ENCODE assay signal across 25 cellular contexts in genomic region chr7:37093257-37093656, GRCh38.
A peak's percentile ranks its signal among the peaks of the same experiment; 100 is the strongest.
DNase-seq lines count a peak whose midpoint lies in the region; ATAC-seq, FAIRE-seq and TF ChIP-seq lines count a peak whose summit lies in the region.
"Had no signal": no experiment of that assay in that cellular context is flagged by ENCODE, and none has a peak within 500 bp of the region (broad histone marks: within the 10 kb centered on the region; RNA-seq: fewer than 3 reads in every experiment).

No MANE protein-coding gene starts in this region.

- in situ Hi-C loops in HepG2 (cut with HindIII; ENCODE audit: extremely low pct_ligation_motif_present, low pct_unique_long_range_greater_than_20kb), result no loop called here

- H3K4me3 ChIP-seq in HepG2 (replicated peaks in 1 of 3; ENCODE audit: insufficient read depth in 1 of 3, low read depth in 2 of 3, low read length in 3 of 3) (no peak overlapping the region), pancreas (no peak overlapping the region)
- H3K4me3 ChIP-seq: A549; BLaER1 treated with 17β-estradiol and CSF1 and Interleukin-3, amounts not matched to agents 10 nM and 100 nM; GM23248 had no signal

- TF ChIP-seq POLR2A in HepG2 (IDR thresholded peaks at IDR 0.05; ENCODE audit: insufficient read depth in 1 of 2, low read depth in 2 of 2, low read length in 2 of 2), result no peak

- FAIRE-seq in islet of Langerhans (lab: Jason Lieb, UNC) (peak; percentile 5), HepG2 (lab: Jason Lieb, UNC) (peak; percentile 49), pancreas (lab: Jason Lieb, UNC) (no peak)
- FAIRE-seq: A549, D721Med, G401.6, GM12892, GM19239, H1 had no signal

- peaks cover 51% of the 10 kb centered on the region for H3K4me1 ChIP-seq in HepG2 (ENCODE audit: insufficient read depth, low read length)
- peaks cover 0 to 4% (median 0%) of the 10 kb centered on the region in 3 donors for H3K4me1 ChIP-seq in pancreas
- H3K4me1 ChIP-seq: A549, BE2C had no signal

- H3K4me2 ChIP-seq in HepG2 (ENCODE audit: low read depth, low read length), result peak overlapping the region; percentile 39
- H3K4me2 ChIP-seq: A549 had no signal

- H3K4me1 Mint-ChIP-seq in central memory CD8-positive, alpha-beta T cell, result peaks cover 13% of the 10 kb centered on the region

- no peak for TF ChIP-seq RAD21 in HepG2 (CRISPR knock-in tag; IDR thresholded peaks at IDR 0.05)

- H3K27ac ChIP-seq in HepG2 (ENCODE audit: extremely low read length, insufficient read depth, low read length) (no peak overlapping the region), pancreas (no peak overlapping the region)
- H3K27ac ChIP-seq: A549; BLaER1 treated with 17β-estradiol and CSF1 and Interleukin-3, amounts not matched to agents 10 nM and 100 nM; GM23248 had no signal

- DNase-seq in central memory CD8-positive, alpha-beta T cell (ENCODE audit: low spot score in 2 of 2), result no peak
- peak; percentile 41 for DNase-seq in HepG2 (ENCODE audit: low spot score)
- DNase-seq in pancreas, result no peak
- no peak for DNase-seq in NCI-H2029 treated with DMSO at 0.1 percent for 48 hours (lab: John Stamatoyannopoulos, UW)
- DNase-seq: 8988T; ACHN; AML-193; BE2C; CD4-positive, alpha-beta T cell; CD8-positive, alpha-beta memory T cell; DMS 273 treated with DMSO at 0.1 percent for 48 hours; DND-41; GM23248; H7; HCEC 1CT had no signal

- ATAC-seq in central memory CD8-positive, alpha-beta T cell (replicated peaks; ENCODE audit: extremely low read depth, poor library complexity, severe bottlenecking), result no peak
- peak; percentile 46; the same call in 2 of the 3 replicates for ATAC-seq in HepG2
- ATAC-seq in pancreas, result peak in 3 of 4 donors; percentile 48 to 59 (median 58)
- ATAC-seq in GM18520 (IDR thresholded peaks at IDR 0.05; ENCODE audit: unreplicated experiment), result no peak
- ATAC-seq in HG02642 (IDR thresholded peaks at IDR 0.05; ENCODE audit: poor library complexity, unreplicated experiment), result no peak
- ATAC-seq: A549 had no signal

- H3K9me3 ChIP-seq in HepG2 (ENCODE audit: low read length) (no peaks in the 10 kb centered on the region), pancreas (no peaks in the 10 kb centered on the region)
- H3K9me3 ChIP-seq: A549, BE2C had no signal

- H3K36me3 Mint-ChIP-seq in central memory CD8-positive, alpha-beta T cell (ENCODE audit: insufficient read depth), result peaks cover 14% of the 10 kb centered on the region

- no peak overlapping the region for H3K4me3 Mint-ChIP-seq in central memory CD8-positive, alpha-beta T cell
- H3K4me3 Mint-ChIP-seq: CD4-positive, alpha-beta T cell; CD8-positive, alpha-beta memory T cell had no signal

- H3K27me3 Mint-ChIP-seq in central memory CD8-positive, alpha-beta T cell, result no peaks in the 10 kb centered on the region
- H3K27me3 Mint-ChIP-seq: CD4-positive, alpha-beta T cell had no signal

- H4K20me1 ChIP-seq in HepG2 (ENCODE audit: insufficient read depth, low read length), result no peaks in the 10 kb centered on the region
- H4K20me1 ChIP-seq: BLaER1 treated with 17β-estradiol and CSF1 and Interleukin-3, amounts not matched to agents 10 nM and 100 nM had no signal

- POLR2A ChIA-PET in HepG2 (lab: Yijun Ruan, JAX), result no interaction called here

- H3K9me3 Mint-ChIP-seq in central memory CD8-positive, alpha-beta T cell, result no peaks in the 10 kb centered on the region
- H3K9me3 Mint-ChIP-seq: CD4-positive, alpha-beta T cell; CD8-positive, alpha-beta memory T cell had no signal

- peak overlapping the region; percentile 36 for H3K27ac Mint-ChIP-seq in central memory CD8-positive, alpha-beta T cell (ENCODE audit: low read depth)

- BruUV-seq in HepG2 (replicated peaks; lab: Mats Ljungman, UMichigan), result no TSS peak

- TF ChIP-seq CTCF in HepG2 (CRISPR knock-in tag; IDR thresholded peaks at IDR 0.05) (no peak), pancreas (IDR thresholded peaks at IDR 0.05) (no peak)

- H3K27me3 ChIP-seq in HepG2 (ENCODE audit: control insufficient read depth in 1 of 2, insufficient read depth in 2 of 2, low read length in 2 of 2) (no peaks in the 10 kb centered on the region), pancreas (no peaks in the 10 kb centered on the region)
- H3K27me3 ChIP-seq: BE2C; BLaER1 treated with 17β-estradiol and CSF1 and Interleukin-3, amounts not matched to agents 10 nM and 100 nM had no signal

- no peaks in the 10 kb centered on the region for H3K36me3 ChIP-seq in HepG2 (replicated peaks in 1 of 2; ENCODE audit: control insufficient read depth in 1 of 2, insufficient read depth in 2 of 2, low read length in 2 of 2)
- no peaks in the 10 kb centered on the region for H3K36me3 ChIP-seq in pancreas
- H3K36me3 ChIP-seq: BE2C had no signal

- H3K9ac ChIP-seq in HepG2 (ENCODE audit: insufficient read depth, low read depth, low read length), result no peak overlapping the region
- H3K9ac ChIP-seq: BLaER1 treated with 17β-estradiol and CSF1 and Interleukin-3, amounts not matched to agents 10 nM and 100 nM; GM23248 had no signal

- CTCF ChIA-PET in HepG2 (lab: Yijun Ruan, JAX; ENCODE audit: low intra/inter-chr PET ratio, low total read pairs), result no interaction called here

- no peak for TF ChIP-seq EP300 in HepG2 (IDR thresholded peaks at IDR 0.05; ENCODE audit: low read depth in 2 of 2, low read length in 2 of 2)
- no peak for TF ChIP-seq EP300 in HepG2 (CRISPR knock-in tag; IDR thresholded peaks at IDR 0.05; ENCODE audit: borderline replicate concordance)

- H3K79me2 ChIP-seq in HepG2 (ENCODE audit: insufficient read depth, low read length), result no peaks in the 10 kb centered on the region

- intact Hi-C loops in HepG2 (cut with micrococcal nuclease; ENCODE audit: unreplicated experiment), result no loop called here
- intact Hi-C loops in pancreas (cut with DNase I), result no loop called here

- no peak overlapping the region for H2AFZ ChIP-seq in HepG2 (ENCODE audit: low read length)
- H2AFZ ChIP-seq: GM23248 had no signal

TF ChIP-seq in HepG2, 621 proteins besides CTCF, POLR2A, EP300 and RAD21 (continues in another document):
- no peak for TF ChIP-seq KLF16 (CRISPR knock-in tag; IDR thresholded peaks at IDR 0.05)
- peak; percentile 81; the same call in 1 of the 2 replicates for TF ChIP-seq HNRNPUL1 (IDR thresholded peaks at IDR 0.05; ENCODE audit: low read depth, low read length)
- TF ChIP-seq NCOR1 (IDR thresholded peaks at IDR 0.05; ENCODE audit: borderline replicate concordance, low read length), result no peak
- TF ChIP-seq, protein P1, sequence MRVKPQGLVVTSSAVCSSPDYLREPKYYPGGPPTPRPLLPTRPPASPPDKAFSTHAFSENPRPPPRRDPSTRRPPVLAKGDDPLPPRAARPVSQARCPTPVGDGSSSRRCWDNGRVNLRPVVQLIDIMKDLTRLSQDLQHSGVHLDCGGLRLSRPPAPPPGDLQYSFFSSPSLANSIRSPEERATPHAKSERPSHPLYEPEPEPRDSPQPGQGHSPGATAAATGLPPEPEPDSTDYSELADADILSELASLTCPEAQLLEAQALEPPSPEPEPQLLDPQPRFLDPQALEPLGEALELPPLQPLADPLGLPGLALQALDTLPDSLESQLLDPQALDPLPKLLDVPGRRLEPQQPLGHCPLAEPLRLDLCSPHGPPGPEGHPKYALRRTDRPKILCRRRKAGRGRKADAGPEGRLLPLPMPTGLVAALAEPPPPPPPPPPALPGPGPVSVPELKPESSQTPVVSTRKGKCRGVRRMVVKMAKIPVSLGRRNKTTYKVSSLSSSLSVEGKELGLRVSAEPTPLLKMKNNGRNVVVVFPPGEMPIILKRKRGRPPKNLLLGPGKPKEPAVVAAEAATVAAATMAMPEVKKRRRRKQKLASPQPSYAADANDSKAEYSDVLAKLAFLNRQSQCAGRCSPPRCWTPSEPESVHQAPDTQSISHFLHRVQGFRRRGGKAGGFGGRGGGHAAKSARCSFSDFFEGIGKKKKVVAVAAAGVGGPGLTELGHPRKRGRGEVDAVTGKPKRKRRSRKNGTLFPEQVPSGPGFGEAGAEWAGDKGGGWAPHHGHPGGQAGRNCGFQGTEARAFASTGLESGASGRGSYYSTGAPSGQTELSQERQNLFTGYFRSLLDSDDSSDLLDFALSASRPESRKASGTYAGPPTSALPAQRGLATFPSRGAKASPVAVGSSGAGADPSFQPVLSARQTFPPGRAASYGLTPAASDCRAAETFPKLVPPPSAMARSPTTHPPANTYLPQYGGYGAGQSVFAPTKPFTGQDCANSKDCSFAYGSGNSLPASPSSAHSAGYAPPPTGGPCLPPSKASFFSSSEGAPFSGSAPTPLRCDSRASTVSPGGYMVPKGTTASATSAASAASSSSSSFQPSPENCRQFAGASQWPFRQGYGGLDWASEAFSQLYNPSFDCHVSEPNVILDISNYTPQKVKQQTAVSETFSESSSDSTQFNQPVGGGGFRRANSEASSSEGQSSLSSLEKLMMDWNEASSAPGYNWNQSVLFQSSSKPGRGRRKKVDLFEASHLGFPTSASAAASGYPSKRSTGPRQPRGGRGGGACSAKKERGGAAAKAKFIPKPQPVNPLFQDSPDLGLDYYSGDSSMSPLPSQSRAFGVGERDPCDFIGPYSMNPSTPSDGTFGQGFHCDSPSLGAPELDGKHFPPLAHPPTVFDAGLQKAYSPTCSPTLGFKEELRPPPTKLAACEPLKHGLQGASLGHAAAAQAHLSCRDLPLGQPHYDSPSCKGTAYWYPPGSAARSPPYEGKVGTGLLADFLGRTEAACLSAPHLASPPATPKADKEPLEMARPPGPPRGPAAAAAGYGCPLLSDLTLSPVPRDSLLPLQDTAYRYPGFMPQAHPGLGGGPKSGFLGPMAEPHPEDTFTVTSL (CRISPR knock-in tag; IDR thresholded peaks at IDR 0.05; ENCODE audit: borderline replicate concordance), result peak; percentile 29; the same call in 1 of the 2 replicates

Comparison
In these comparisons a context has a peak if more than half of its experiments do, and no peak if none do; other contexts are left out.
1. ATAC-seq: peak in HepG2 (single experiment) and pancreas (3 of 4); none in central memory CD8-positive, alpha-beta T cell (single experiment), GM18520 (single experiment) and HG02642 (single experiment).